ENCODE assay signal across 1 cellular context in the genomic region with DNA sequence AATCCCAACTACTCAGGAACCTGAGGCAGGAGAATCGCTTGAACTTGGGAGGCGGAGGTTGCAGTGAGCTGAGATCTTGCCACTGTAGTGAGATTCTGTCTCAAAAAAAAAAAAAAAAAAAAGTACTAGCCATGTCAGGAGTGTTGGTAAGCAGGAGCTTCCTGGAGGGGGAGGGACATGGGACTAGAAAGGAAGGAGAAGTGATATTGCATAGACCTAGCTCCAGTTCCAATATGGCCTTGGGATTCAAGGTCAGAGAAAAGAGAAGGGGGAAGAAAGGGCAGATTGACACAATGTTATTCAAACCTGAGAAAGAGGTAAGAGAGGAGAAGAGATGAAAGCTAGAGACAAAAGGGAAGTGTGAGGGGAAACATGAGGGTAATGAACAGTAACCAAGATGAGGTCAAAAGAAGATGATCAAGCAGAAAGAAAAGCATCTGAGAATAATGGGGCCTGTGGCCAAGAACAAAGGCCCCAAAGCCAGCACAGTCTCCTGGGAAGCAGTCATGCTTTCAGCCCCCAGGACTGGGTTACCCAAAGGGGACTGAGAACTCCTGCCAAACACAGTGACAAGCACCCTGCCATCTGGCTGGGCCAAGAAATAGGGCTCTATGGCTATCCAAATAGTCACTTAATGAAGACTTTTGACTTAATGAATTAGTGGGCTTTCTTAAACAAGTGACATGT.
TF ChIP-seq lines count a peak whose summit lies in the region.

No MANE protein-coding gene starts in this region.

TF ChIP-seq in HepG2, 621 proteins besides CTCF, POLR2A, EP300 and RAD21:
- TF ChIP-seq, protein P1, sequence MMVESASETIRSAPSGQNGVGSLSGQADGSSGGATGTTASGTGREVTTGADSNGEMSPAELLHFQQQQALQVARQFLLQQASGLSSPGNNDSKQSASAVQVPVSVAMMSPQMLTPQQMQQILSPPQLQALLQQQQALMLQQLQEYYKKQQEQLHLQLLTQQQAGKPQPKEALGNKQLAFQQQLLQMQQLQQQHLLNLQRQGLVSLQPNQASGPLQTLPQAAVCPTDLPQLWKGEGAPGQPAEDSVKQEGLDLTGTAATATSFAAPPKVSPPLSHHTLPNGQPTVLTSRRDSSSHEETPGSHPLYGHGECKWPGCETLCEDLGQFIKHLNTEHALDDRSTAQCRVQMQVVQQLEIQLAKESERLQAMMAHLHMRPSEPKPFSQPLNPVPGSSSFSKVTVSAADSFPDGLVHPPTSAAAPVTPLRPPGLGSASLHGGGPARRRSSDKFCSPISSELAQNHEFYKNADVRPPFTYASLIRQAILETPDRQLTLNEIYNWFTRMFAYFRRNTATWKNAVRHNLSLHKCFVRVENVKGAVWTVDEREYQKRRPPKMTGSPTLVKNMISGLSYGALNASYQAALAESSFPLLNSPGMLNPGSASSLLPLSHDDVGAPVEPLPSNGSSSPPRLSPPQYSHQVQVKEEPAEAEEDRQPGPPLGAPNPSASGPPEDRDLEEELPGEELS (CRISPR knock-in tag; IDR thresholded peaks at IDR 0.05): 0 out of 2 replicates have a peak, but pooled peaks have one; percentile 9
- TF ChIP-seq ZNF678 (CRISPR knock-in tag; IDR thresholded peaks at IDR 0.05) (no peak), ZNF644 (CRISPR knock-in tag; IDR thresholded peaks at IDR 0.05; ENCODE audit: low read depth) (0 out of 2 replicates have a peak, but pooled peaks have one; percentile 36), ZBTB7B (CRISPR knock-in tag; IDR thresholded peaks at IDR 0.05) (no peak)
- TF ChIP-seq, protein P2, sequence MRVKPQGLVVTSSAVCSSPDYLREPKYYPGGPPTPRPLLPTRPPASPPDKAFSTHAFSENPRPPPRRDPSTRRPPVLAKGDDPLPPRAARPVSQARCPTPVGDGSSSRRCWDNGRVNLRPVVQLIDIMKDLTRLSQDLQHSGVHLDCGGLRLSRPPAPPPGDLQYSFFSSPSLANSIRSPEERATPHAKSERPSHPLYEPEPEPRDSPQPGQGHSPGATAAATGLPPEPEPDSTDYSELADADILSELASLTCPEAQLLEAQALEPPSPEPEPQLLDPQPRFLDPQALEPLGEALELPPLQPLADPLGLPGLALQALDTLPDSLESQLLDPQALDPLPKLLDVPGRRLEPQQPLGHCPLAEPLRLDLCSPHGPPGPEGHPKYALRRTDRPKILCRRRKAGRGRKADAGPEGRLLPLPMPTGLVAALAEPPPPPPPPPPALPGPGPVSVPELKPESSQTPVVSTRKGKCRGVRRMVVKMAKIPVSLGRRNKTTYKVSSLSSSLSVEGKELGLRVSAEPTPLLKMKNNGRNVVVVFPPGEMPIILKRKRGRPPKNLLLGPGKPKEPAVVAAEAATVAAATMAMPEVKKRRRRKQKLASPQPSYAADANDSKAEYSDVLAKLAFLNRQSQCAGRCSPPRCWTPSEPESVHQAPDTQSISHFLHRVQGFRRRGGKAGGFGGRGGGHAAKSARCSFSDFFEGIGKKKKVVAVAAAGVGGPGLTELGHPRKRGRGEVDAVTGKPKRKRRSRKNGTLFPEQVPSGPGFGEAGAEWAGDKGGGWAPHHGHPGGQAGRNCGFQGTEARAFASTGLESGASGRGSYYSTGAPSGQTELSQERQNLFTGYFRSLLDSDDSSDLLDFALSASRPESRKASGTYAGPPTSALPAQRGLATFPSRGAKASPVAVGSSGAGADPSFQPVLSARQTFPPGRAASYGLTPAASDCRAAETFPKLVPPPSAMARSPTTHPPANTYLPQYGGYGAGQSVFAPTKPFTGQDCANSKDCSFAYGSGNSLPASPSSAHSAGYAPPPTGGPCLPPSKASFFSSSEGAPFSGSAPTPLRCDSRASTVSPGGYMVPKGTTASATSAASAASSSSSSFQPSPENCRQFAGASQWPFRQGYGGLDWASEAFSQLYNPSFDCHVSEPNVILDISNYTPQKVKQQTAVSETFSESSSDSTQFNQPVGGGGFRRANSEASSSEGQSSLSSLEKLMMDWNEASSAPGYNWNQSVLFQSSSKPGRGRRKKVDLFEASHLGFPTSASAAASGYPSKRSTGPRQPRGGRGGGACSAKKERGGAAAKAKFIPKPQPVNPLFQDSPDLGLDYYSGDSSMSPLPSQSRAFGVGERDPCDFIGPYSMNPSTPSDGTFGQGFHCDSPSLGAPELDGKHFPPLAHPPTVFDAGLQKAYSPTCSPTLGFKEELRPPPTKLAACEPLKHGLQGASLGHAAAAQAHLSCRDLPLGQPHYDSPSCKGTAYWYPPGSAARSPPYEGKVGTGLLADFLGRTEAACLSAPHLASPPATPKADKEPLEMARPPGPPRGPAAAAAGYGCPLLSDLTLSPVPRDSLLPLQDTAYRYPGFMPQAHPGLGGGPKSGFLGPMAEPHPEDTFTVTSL (CRISPR knock-in tag; IDR thresholded peaks at IDR 0.05; ENCODE audit: borderline replicate concordance): peak; percentile 21; the same call in 1 of the 2 replicates
- TF ChIP-seq, protein P3, sequence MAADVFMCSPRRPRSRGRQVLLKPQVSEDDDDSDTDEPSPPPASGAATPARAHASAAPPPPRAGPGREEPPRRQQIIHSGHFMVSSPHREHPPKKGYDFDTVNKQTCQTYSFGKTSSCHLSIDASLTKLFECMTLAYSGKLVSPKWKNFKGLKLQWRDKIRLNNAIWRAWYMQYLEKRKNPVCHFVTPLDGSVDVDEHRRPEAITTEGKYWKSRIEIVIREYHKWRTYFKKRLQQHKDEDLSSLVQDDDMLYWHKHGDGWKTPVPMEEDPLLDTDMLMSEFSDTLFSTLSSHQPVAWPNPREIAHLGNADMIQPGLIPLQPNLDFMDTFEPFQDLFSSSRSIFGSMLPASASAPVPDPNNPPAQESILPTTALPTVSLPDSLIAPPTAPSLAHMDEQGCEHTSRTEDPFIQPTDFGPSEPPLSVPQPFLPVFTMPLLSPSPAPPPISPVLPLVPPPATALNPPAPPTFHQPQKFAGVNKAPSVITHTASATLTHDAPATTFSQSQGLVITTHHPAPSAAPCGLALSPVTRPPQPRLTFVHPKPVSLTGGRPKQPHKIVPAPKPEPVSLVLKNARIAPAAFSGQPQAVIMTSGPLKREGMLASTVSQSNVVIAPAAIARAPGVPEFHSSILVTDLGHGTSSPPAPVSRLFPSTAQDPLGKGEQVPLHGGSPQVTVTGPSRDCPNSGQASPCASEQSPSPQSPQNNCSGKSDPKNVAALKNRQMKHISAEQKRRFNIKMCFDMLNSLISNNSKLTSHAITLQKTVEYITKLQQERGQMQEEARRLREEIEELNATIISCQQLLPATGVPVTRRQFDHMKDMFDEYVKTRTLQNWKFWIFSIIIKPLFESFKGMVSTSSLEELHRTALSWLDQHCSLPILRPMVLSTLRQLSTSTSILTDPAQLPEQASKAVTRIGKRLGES (CRISPR knock-in tag; IDR thresholded peaks at IDR 0.05; ENCODE audit: borderline replicate concordance): no peak
